Comparison of ENCODE assay signal across 1 cellular context in the genomic region with DNA sequence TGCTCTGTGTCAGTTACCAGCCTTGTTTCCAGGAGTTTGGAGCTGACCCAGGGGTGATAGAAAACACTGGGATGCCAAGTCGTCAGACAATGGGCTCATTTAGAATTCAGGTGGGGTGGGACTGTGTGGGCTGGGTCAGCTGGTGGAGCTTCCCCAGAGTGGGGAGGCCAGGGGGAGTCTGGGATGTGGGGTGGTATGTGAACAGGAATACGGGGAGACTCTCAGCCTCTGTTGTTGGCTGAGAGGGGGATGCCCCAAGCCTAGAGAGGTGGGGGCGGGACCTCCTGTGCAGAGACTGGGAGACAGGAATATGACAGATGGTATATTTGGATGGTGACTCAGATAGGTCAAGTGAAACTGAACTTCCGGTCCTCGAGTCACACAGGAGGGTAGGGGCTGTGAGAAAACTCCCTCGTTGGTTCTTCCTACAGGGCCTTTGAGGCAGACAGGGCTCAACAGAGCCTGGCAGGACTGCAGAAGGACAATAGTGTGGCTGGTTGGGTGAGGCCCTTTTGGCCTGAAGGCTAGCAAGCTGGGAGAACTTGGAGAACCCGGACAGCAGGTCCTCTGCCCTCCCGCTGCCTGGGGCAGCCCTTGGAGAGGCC.
TF ChIP-seq lines count a peak whose summit lies in the region.

No MANE protein-coding gene starts in this region.

TF ChIP-seq in HepG2, 621 proteins besides CTCF, POLR2A, EP300 and RAD21 (continued from another document and continues in another):
- TF ChIP-seq, protein P1, sequence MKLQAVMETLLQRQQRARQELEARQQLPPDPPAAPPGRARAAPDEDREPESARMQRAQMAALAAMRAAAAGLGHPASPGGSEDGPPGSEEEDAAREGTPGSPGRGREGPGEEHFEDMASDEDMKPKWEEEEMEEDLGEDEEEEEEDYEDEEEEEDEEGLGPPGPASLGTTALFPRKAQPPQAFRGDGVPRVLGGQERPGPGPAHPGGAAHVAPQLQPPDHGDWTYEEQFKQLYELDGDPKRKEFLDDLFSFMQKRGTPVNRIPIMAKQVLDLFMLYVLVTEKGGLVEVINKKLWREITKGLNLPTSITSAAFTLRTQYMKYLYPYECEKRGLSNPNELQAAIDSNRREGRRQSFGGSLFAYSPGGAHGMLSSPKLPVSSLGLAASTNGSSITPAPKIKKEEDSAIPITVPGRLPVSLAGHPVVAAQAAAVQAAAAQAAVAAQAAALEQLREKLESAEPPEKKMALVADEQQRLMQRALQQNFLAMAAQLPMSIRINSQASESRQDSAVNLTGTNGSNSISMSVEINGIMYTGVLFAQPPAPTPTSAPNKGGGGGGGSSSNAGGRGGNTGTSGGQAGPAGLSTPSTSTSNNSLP (IDR thresholded peaks at IDR 0.05; ENCODE audit: low read depth, low read length), result no peak
- TF ChIP-seq KDM5B (CRISPR knock-in tag; IDR thresholded peaks at IDR 0.05; ENCODE audit: borderline replicate concordance), result no peak
- peak; percentile 63 for TF ChIP-seq FOSL1 (CRISPR knock-in tag; IDR thresholded peaks at IDR 0.05; ENCODE audit: borderline replicate concordance)
- TF ChIP-seq, protein P2, sequence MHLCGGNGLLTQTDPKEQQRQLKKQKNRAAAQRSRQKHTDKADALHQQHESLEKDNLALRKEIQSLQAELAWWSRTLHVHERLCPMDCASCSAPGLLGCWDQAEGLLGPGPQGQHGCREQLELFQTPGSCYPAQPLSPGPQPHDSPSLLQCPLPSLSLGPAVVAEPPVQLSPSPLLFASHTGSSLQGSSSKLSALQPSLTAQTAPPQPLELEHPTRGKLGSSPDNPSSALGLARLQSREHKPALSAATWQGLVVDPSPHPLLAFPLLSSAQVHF (CRISPR knock-in tag; IDR thresholded peaks at IDR 0.05), result no peak
- TF ChIP-seq, protein P3, sequence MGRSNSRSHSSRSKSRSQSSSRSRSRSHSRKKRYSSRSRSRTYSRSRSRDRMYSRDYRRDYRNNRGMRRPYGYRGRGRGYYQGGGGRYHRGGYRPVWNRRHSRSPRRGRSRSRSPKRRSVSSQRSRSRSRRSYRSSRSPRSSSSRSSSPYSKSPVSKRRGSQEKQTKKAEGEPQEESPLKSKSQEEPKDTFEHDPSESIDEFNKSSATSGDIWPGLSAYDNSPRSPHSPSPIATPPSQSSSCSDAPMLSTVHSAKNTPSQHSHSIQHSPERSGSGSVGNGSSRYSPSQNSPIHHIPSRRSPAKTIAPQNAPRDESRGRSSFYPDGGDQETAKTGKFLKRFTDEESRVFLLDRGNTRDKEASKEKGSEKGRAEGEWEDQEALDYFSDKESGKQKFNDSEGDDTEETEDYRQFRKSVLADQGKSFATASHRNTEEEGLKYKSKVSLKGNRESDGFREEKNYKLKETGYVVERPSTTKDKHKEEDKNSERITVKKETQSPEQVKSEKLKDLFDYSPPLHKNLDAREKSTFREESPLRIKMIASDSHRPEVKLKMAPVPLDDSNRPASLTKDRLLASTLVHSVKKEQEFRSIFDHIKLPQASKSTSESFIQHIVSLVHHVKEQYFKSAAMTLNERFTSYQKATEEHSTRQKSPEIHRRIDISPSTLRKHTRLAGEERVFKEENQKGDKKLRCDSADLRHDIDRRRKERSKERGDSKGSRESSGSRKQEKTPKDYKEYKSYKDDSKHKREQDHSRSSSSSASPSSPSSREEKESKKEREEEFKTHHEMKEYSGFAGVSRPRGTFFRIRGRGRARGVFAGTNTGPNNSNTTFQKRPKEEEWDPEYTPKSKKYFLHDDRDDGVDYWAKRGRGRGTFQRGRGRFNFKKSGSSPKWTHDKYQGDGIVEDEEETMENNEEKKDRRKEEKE (IDR thresholded peaks at IDR 0.05), result no peak
- TF ChIP-seq POLR2AphosphoS5 (IDR thresholded peaks at IDR 0.05; ENCODE audit: low read depth, low read length), result no peak
- TF ChIP-seq ZSCAN30 (CRISPR knock-in tag; IDR thresholded peaks at IDR 0.05), result no peak
- peak; percentile 48 for TF ChIP-seq NR2F6 (IDR thresholded peaks at IDR 0.05)
- peak; percentile 64; the same call in 1 of the 2 replicates for TF ChIP-seq NR2F6 (CRISPR knock-in tag; IDR thresholded peaks at IDR 0.05)
- TF ChIP-seq ZNF292 (CRISPR knock-in tag; IDR thresholded peaks at IDR 0.05; ENCODE audit: borderline replicate concordance, low read depth), result no peak
- TF ChIP-seq, protein P4, sequence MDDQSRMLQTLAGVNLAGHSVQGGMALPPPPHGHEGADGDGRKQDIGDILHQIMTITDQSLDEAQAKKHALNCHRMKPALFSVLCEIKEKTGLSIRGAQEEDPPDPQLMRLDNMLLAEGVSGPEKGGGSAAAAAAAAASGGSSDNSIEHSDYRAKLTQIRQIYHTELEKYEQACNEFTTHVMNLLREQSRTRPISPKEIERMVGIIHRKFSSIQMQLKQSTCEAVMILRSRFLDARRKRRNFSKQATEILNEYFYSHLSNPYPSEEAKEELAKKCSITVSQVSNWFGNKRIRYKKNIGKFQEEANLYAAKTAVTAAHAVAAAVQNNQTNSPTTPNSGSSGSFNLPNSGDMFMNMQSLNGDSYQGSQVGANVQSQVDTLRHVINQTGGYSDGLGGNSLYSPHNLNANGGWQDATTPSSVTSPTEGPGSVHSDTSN (CRISPR knock-in tag; IDR thresholded peaks at IDR 0.05; ENCODE audit: borderline replicate concordance), result no peak
- no peak for TF ChIP-seq TCF7 (IDR thresholded peaks at IDR 0.05; ENCODE audit: low read depth)
- TF ChIP-seq TEAD3 (CRISPR knock-in tag; optimal IDR thresholded peaks at IDR 0.05; ENCODE audit: borderline replicate concordance), result peak; percentile 28
- TF ChIP-seq, protein P5, sequence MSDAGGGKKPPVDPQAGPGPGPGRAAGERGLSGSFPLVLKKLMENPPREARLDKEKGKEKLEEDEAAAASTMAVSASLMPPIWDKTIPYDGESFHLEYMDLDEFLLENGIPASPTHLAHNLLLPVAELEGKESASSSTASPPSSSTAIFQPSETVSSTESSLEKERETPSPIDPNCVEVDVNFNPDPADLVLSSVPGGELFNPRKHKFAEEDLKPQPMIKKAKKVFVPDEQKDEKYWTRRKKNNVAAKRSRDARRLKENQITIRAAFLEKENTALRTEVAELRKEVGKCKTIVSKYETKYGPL (CRISPR knock-in tag; IDR thresholded peaks at IDR 0.05), result no peak
- TF ChIP-seq, protein P6, sequence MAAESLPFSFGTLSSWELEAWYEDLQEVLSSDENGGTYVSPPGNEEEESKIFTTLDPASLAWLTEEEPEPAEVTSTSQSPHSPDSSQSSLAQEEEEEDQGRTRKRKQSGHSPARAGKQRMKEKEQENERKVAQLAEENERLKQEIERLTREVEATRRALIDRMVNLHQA (CRISPR knock-in tag; IDR thresholded peaks at IDR 0.05), result no peak
- no peak for TF ChIP-seq HIVEP1 (CRISPR knock-in tag; IDR thresholded peaks at IDR 0.05)
- no peak for TF ChIP-seq LCORL (IDR thresholded peaks at IDR 0.05)
- peak; percentile 74 for TF ChIP-seq LCORL (CRISPR knock-in tag; IDR thresholded peaks at IDR 0.05)
- TF ChIP-seq, protein P7, sequence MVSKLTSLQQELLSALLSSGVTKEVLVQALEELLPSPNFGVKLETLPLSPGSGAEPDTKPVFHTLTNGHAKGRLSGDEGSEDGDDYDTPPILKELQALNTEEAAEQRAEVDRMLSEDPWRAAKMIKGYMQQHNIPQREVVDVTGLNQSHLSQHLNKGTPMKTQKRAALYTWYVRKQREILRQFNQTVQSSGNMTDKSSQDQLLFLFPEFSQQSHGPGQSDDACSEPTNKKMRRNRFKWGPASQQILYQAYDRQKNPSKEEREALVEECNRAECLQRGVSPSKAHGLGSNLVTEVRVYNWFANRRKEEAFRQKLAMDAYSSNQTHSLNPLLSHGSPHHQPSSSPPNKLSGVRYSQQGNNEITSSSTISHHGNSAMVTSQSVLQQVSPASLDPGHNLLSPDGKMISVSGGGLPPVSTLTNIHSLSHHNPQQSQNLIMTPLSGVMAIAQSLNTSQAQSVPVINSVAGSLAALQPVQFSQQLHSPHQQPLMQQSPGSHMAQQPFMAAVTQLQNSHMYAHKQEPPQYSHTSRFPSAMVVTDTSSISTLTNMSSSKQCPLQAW (CRISPR knock-in tag; IDR thresholded peaks at IDR 0.05), result peak; percentile 66; the same call in 1 of the 2 replicates
- no peak for TF ChIP-seq POLR2G (IDR thresholded peaks at IDR 0.05; ENCODE audit: low read depth, low read length)
- TF ChIP-seq ZBTB20 (CRISPR knock-in tag; IDR thresholded peaks at IDR 0.05; ENCODE audit: borderline replicate concordance, low read depth), result no peak
- no peak for TF ChIP-seq SRSF4 (IDR thresholded peaks at IDR 0.05; ENCODE audit: low read depth, low read length, poor library complexity, severe bottlenecking)
- TF ChIP-seq, protein P8, sequence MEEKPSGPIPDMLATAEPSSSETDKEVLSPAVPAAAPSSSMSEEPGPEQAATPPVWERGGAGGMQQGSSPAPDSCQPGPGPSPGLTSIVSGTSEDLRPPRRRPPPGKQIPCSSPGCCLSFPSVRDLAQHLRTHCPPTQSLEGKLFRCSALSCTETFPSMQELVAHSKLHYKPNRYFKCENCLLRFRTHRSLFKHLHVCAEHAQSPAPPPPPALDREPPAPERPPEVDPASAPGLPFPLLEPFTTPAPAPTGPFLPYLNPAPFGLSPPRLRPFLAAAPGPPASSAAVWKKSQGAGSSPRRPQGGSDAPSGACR (CRISPR knock-in tag; IDR thresholded peaks at IDR 0.05), result 0 out of 2 replicates have a peak, but pooled peaks have one; percentile 10
- TF ChIP-seq NAIF1 (CRISPR knock-in tag; IDR thresholded peaks at IDR 0.05; ENCODE audit: borderline replicate concordance), result no peak
- no peak for TF ChIP-seq PHF8 (CRISPR knock-in tag; IDR thresholded peaks at IDR 0.05)
- TF ChIP-seq MIXL1 (CRISPR knock-in tag; IDR thresholded peaks at IDR 0.05), result no peak
- TF ChIP-seq, protein P9, sequence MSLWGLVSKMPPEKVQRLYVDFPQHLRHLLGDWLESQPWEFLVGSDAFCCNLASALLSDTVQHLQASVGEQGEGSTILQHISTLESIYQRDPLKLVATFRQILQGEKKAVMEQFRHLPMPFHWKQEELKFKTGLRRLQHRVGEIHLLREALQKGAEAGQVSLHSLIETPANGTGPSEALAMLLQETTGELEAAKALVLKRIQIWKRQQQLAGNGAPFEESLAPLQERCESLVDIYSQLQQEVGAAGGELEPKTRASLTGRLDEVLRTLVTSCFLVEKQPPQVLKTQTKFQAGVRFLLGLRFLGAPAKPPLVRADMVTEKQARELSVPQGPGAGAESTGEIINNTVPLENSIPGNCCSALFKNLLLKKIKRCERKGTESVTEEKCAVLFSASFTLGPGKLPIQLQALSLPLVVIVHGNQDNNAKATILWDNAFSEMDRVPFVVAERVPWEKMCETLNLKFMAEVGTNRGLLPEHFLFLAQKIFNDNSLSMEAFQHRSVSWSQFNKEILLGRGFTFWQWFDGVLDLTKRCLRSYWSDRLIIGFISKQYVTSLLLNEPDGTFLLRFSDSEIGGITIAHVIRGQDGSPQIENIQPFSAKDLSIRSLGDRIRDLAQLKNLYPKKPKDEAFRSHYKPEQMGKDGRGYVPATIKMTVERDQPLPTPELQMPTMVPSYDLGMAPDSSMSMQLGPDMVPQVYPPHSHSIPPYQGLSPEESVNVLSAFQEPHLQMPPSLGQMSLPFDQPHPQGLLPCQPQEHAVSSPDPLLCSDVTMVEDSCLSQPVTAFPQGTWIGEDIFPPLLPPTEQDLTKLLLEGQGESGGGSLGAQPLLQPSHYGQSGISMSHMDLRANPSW (CRISPR knock-in tag; IDR thresholded peaks at IDR 0.05; ENCODE audit: borderline replicate concordance), result no peak
- TF ChIP-seq, protein P10, sequence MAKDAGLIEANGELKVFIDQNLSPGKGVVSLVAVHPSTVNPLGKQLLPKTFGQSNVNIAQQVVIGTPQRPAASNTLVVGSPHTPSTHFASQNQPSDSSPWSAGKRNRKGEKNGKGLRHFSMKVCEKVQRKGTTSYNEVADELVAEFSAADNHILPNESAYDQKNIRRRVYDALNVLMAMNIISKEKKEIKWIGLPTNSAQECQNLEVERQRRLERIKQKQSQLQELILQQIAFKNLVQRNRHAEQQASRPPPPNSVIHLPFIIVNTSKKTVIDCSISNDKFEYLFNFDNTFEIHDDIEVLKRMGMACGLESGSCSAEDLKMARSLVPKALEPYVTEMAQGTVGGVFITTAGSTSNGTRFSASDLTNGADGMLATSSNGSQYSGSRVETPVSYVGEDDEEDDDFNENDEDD (CRISPR knock-in tag; IDR thresholded peaks at IDR 0.05; ENCODE audit: borderline replicate concordance), result peak; percentile 22; the same call in 1 of the 2 replicates
- TF ChIP-seq HMG20A (CRISPR knock-in tag; IDR thresholded peaks at IDR 0.05; ENCODE audit: borderline replicate concordance), result peak; percentile 62; the same call in 1 of the 2 replicates
- no peak for TF ChIP-seq NONO (IDR thresholded peaks at IDR 0.05)
- TF ChIP-seq NONO (CRISPR knock-in tag; conservative IDR thresholded peaks at IDR 0.05), result no peak
- no peak for TF ChIP-seq ZNF572 (CRISPR knock-in tag; IDR thresholded peaks at IDR 0.05)
- TF ChIP-seq, protein P11, sequence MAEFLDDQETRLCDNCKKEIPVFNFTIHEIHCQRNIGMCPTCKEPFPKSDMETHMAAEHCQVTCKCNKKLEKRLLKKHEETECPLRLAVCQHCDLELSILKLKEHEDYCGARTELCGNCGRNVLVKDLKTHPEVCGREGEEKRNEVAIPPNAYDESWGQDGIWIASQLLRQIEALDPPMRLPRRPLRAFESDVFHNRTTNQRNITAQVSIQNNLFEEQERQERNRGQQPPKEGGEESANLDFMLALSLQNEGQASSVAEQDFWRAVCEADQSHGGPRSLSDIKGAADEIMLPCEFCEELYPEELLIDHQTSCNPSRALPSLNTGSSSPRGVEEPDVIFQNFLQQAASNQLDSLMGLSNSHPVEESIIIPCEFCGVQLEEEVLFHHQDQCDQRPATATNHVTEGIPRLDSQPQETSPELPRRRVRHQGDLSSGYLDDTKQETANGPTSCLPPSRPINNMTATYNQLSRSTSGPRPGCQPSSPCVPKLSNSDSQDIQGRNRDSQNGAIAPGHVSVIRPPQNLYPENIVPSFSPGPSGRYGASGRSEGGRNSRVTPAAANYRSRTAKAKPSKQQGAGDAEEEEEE (CRISPR knock-in tag; IDR thresholded peaks at IDR 0.05; ENCODE audit: borderline replicate concordance), result no peak
- TF ChIP-seq, protein P12, sequence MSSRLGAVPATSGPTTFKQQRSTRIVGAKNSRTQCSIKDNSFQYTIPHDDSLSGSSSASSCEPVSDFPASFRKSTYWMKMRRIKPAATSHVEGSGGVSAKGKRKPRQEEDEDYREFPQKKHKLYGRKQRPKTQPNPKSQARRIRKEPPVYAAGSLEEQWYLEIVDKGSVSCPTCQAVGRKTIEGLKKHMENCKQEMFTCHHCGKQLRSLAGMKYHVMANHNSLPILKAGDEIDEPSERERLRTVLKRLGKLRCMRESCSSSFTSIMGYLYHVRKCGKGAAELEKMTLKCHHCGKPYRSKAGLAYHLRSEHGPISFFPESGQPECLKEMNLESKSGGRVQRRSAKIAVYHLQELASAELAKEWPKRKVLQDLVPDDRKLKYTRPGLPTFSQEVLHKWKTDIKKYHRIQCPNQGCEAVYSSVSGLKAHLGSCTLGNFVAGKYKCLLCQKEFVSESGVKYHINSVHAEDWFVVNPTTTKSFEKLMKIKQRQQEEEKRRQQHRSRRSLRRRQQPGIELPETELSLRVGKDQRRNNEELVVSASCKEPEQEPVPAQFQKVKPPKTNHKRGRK (CRISPR knock-in tag; IDR thresholded peaks at IDR 0.05), result no peak
- no peak for TF ChIP-seq ZC3H13 (CRISPR knock-in tag; IDR thresholded peaks at IDR 0.05)
- TF ChIP-seq ZNF274 (CRISPR knock-in tag; IDR thresholded peaks at IDR 0.05), result no peak
- no peak for TF ChIP-seq ESRRA (CRISPR knock-in tag; IDR thresholded peaks at IDR 0.05; ENCODE audit: low read depth)
- peak; percentile 91 for TF ChIP-seq FOSL2 (CRISPR knock-in tag; IDR thresholded peaks at IDR 0.05)
- TF ChIP-seq ZZZ3 (CRISPR knock-in tag; IDR thresholded peaks at IDR 0.05; ENCODE audit: borderline replicate concordance), result no peak
- TF ChIP-seq ZNF235 (CRISPR knock-in tag; IDR thresholded peaks at IDR 0.05; ENCODE audit: borderline replicate concordance), result no peak
- TF ChIP-seq AHR (CRISPR knock-in tag; IDR thresholded peaks at IDR 0.05), result no peak
- no peak for TF ChIP-seq SIN3A (IDR thresholded peaks at IDR 0.05; ENCODE audit: borderline replicate concordance, low read depth, low read length)
- TF ChIP-seq ZNF30 (CRISPR knock-in tag; IDR thresholded peaks at IDR 0.05), result no peak
